ENCODE assay signal across 18 cellular contexts in genomic region chr6:117215353-117216090, GRCh38. TPM values are rescaled to one million over a fixed set of nuclear protein-coding genes. Genes with fewer than 3 reads are reported as not detected.
DNase-seq lines count a peak whose midpoint lies in the region; ATAC-seq and TF ChIP-seq lines count a peak whose summit lies in the region.
"Had no signal": no experiment of that assay in that cellular context is flagged by ENCODE, and none has a peak within 500 bp of the region (broad histone marks: within the 10 kb centered on the region; RNA-seq: fewer than 3 reads in every experiment).

No MANE protein-coding gene starts in this region.

- intact Hi-C loops in activated CD4-positive, alpha-beta T cell treated with anti-CD3 and anti-CD28 coated beads, Interleukin-2, amount 10 ng/mL, durations not matched to agents 24 days and 14 days (cut with micrococcal nuclease): no loop called here
- intact Hi-C loops in PC-3 (cut with micrococcal nuclease): no loop called here
- intact Hi-C loops in colonic mucosa (cut with DNase I): no loop called here

- H3K9me3 Mint-ChIP-seq in activated CD4-positive, alpha-beta T cell treated with anti-CD3 and anti-CD28 coated beads, Interleukin-2, amount 10 ng/mL, durations not matched to agents 24 days and 14 days: no peaks in the 10 kb centered on the region
- H3K9me3 Mint-ChIP-seq: GM23338 had no signal

- H3K36me3 Mint-ChIP-seq in activated CD4-positive, alpha-beta T cell treated with anti-CD3 and anti-CD28 coated beads, Interleukin-2, amount 10 ng/mL, durations not matched to agents 24 days and 14 days (ENCODE audit: low read depth): no peaks in the 10 kb centered on the region

- no peaks in the 10 kb centered on the region for H3K79me2 ChIP-seq in PC-3 (ENCODE audit: low read length)

- 0 out of 2 replicates have a peak, but pooled peaks cover 2% of the 10 kb centered on the region for H3K27me3 ChIP-seq in PC-3 (ENCODE audit: low read length)
- no peaks in the 10 kb centered on the region for H3K27me3 ChIP-seq in foreskin keratinocyte
- H3K27me3 ChIP-seq in colonic mucosa: no peaks in the 10 kb centered on the region

- POLR2A ChIA-PET in PC-3 (lab: Charles Lee; ENCODE audit: unreplicated experiment): no interaction called here

- H3K9ac ChIP-seq in PC-3 (ENCODE audit: low read length): no peak overlapping the region
- no peak overlapping the region for H3K9ac ChIP-seq in colonic mucosa (ENCODE audit: low read depth in 2 of 2, low read length in 2 of 2)

- no peak overlapping the region for H3K4me3 ChIP-seq in PC-3 (ENCODE audit: low read length)
- H3K4me3 ChIP-seq in colonic mucosa: no peak overlapping the region
- H3K4me3 ChIP-seq: A549, GM23338 had no signal

- H3K27ac Mint-ChIP-seq in activated CD4-positive, alpha-beta T cell treated with anti-CD3 and anti-CD28 coated beads, Interleukin-2, amount 10 ng/mL, durations not matched to agents 24 days and 14 days: no peak overlapping the region
- H3K27ac Mint-ChIP-seq: CD4-positive, alpha-beta T cell; GM23338 had no signal

- no peak overlapping the region for H2AFZ ChIP-seq in PC-3 (ENCODE audit: low read length)
- H2AFZ ChIP-seq: GM23338 had no signal

- no peaks in the 10 kb centered on the region for H3K36me3 ChIP-seq in PC-3 (ENCODE audit: low read depth, low read length)
- no peaks in the 10 kb centered on the region for H3K36me3 ChIP-seq in colonic mucosa

- H3K4me2 ChIP-seq in PC-3 (ENCODE audit: low read length): no peak overlapping the region
- H3K4me2 ChIP-seq: A549, GM23338 had no signal

- no peak for TF ChIP-seq CTCF in PC-3 (conservative IDR thresholded peaks at IDR 0.05; ENCODE audit: low read depth, low read length)
- TF ChIP-seq CTCF in foreskin keratinocyte (conservative IDR thresholded peaks at IDR 0.05): no peak
- no peak for TF ChIP-seq CTCF in colonic mucosa (IDR thresholded peaks at IDR 0.05)

- H3K27me3 Mint-ChIP-seq in activated CD4-positive, alpha-beta T cell treated with anti-CD3 and anti-CD28 coated beads, Interleukin-2, amount 10 ng/mL, durations not matched to agents 24 days and 14 days: no peaks in the 10 kb centered on the region
- H3K27me3 Mint-ChIP-seq: CD4-positive, alpha-beta T cell had no signal

- peak; percentile 20 for DNase-seq in activated CD4-positive, alpha-beta T cell treated with anti-CD3 and anti-CD28 coated beads, Interleukin-2, amount 10 ng/mL, durations not matched to agents 24 days and 14 days
- DNase-seq in activated CD4-positive, alpha-beta T cell treated with anti-CD3 and anti-CD28 coated beads for 48 hours: no peak
- DNase-seq in PC-3: peak; percentile 46
- peak in 1 of 2 donors; percentile 54 for DNase-seq in foreskin keratinocyte
- DNase-seq in medulla oblongata (ENCODE audit: extremely low spot score): peak; percentile 12
- no peak for DNase-seq in colonic mucosa
- DNase-seq: AML-193; Caco-2; CD4-positive, alpha-beta T cell; H7 had no signal

- H3K9me3 ChIP-seq in PC-3 (ENCODE audit: low read length) (no peaks in the 10 kb centered on the region), colonic mucosa (no peaks in the 10 kb centered on the region)
- H3K9me3 ChIP-seq: A549, Caco-2 had no signal

- BruUV-seq in PC-3 (replicated peaks; lab: Mats Ljungman, UMichigan): no TSS peak

- H3K27ac ChIP-seq in PC-3 (ENCODE audit: low read length) (no peak overlapping the region), foreskin keratinocyte (no peak overlapping the region), colonic mucosa (no peak overlapping the region)
- H3K27ac ChIP-seq: 22Rv1, A549, C4-2B had no signal

- H3K4me3 Mint-ChIP-seq in activated CD4-positive, alpha-beta T cell treated with anti-CD3 and anti-CD28 coated beads, Interleukin-2, amount 10 ng/mL, durations not matched to agents 24 days and 14 days: no peak overlapping the region
- H3K4me3 Mint-ChIP-seq: CD4-positive, alpha-beta T cell; GM23338 had no signal

- H3K4me1 ChIP-seq in PC-3 (ENCODE audit: insufficient read depth, low read length) (no peaks in the 10 kb centered on the region), foreskin keratinocyte (no peaks in the 10 kb centered on the region), colonic mucosa (no peaks in the 10 kb centered on the region)
- H3K4me1 ChIP-seq: A549, Caco-2 had no signal

- no peaks in the 10 kb centered on the region for H3K4me1 Mint-ChIP-seq in activated CD4-positive, alpha-beta T cell treated with anti-CD3 and anti-CD28 coated beads, Interleukin-2, amount 10 ng/mL, durations not matched to agents 24 days and 14 days
- H3K4me1 Mint-ChIP-seq: GM23338 had no signal

- H3K9me2 ChIP-seq in PC-3 (replicated peaks; ENCODE audit: low read length): no peaks in the 10 kb centered on the region

- CTCF ChIA-PET in PC-3 (lab: Charles Lee): no interaction called here

- ATAC-seq in PC-3 (no peak; the same call in 1 of the 2 replicates), foreskin keratinocyte (peak; percentile 78), HG03354 (IDR thresholded peaks at IDR 0.05; ENCODE audit: poor library complexity, severe bottlenecking, unreplicated experiment) (no peak)
- ATAC-seq: A549, GM23338, HCT116 had no signal

- no peaks in the 10 kb centered on the region for H4K20me1 ChIP-seq in PC-3 (ENCODE audit: low read length)

- H3F3A ChIP-seq in PC-3 (ENCODE audit: low read length, unreplicated experiment): no peaks in the 10 kb centered on the region

RNA-seq across cellular contexts. Expression of gene VGLL2, which starts 49.8 kb away (rescaled TPM):
- total RNA-seq in activated CD4-positive, alpha-beta T cell treated with anti-CD3 and anti-CD28 coated beads, Interleukin-2, amount 10 ng/mL, durations not matched to agents 24 days and 14 days: not detected in 2 replicates
- total RNA-seq in PC-3 (2014; rRNA removed) (not detected in 2 replicates), foreskin keratinocyte (not detected in 2 replicates), colonic mucosa (not detected)
- not detected in 2 replicates for polyA plus RNA-seq in foreskin keratinocyte
- total RNA-seq: Caco-2; CD4-positive, alpha-beta T cell; GM23338; H7; HT-29 had no signal
- polyA plus RNA-seq: A549, BJ, GM23338 had no signal

Comparison
In these comparisons a context has a peak if more than half of its experiments do, and no peak if none do; other contexts are left out.
1. DNase-seq: peak in activated CD4-positive, alpha-beta T cell treated with anti-CD3 and anti-CD28 coated beads, Interleukin-2, amount 10 ng/mL, durations not matched to agents 24 days and 14 days (single experiment), PC-3 (single experiment) and medulla oblongata (single experiment); none in activated CD4-positive, alpha-beta T cell treated with anti-CD3 and anti-CD28 coated beads for 48 hours (single experiment) and colonic mucosa (single experiment).